ENCODE assay signal across 8 cellular contexts in the genomic region with DNA sequence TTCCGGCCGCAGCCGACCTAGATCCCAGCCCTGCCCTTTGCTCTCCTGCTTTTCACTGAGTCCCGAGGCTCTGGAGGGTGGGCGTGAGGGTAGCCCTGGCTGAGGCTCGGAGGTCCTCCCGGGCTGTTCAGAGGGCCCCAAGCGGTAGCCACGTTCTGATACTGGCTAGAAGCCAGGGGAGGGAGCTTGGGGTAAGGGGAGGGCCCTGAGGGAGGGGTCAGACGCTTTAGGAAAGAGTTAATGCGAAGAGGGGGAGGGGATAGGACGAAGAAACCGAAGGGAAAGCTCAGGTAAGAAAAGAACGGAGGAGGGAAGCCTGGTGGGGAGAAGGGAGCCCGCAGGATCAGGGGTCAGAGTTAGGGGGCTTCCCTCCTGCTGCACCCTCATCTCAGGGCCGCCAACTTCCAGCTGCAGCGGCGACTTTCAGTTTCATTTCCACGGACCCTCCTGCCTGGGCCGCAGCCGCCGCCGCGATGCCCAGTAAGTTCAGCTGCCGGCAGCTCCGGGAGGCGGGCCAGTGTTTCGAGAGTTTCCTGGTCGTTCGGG. TPM values are rescaled to one million over a fixed set of nuclear protein-coding genes. Genes with fewer than 3 reads are reported as not detected.
DNase-seq lines count a peak whose midpoint lies in the region; ATAC-seq and TF ChIP-seq lines count a peak whose summit lies in the region.

A gene with protein sequence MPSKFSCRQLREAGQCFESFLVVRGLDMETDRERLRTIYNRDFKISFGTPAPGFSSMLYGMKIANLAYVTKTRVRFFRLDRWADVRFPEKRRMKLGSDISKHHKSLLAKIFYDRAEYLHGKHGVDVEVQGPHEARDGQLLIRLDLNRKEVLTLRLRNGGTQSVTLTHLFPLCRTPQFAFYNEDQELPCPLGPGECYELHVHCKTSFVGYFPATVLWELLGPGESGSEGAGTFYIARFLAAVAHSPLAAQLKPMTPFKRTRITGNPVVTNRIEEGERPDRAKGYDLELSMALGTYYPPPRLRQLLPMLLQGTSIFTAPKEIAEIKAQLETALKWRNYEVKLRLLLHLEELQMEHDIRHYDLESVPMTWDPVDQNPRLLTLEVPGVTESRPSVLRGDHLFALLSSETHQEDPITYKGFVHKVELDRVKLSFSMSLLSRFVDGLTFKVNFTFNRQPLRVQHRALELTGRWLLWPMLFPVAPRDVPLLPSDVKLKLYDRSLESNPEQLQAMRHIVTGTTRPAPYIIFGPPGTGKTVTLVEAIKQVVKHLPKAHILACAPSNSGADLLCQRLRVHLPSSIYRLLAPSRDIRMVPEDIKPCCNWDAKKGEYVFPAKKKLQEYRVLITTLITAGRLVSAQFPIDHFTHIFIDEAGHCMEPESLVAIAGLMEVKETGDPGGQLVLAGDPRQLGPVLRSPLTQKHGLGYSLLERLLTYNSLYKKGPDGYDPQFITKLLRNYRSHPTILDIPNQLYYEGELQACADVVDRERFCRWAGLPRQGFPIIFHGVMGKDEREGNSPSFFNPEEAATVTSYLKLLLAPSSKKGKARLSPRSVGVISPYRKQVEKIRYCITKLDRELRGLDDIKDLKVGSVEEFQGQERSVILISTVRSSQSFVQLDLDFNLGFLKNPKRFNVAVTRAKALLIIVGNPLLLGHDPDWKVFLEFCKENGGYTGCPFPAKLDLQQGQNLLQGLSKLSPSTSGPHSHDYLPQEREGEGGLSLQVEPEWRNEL (plus strand): TSS at position 220 of the 546 bp plus-strand sequence. CDS start 254 bp downstream, at position 474.

- TF ChIP-seq CTCF in KMS-11 (conservative IDR thresholded peaks at IDR 0.05; ENCODE audit: low read depth, low read length) = no peak
- no peak for TF ChIP-seq CTCF in neutrophil (IDR thresholded peaks at IDR 0.05)
- TF ChIP-seq CTCF in testis (IDR thresholded peaks at IDR 0.05) = no peak

- no peaks in the 10 kb centered on the region for H3K36me3 ChIP-seq in KMS-11 (ENCODE audit: insufficient read depth)
- H3K36me3 ChIP-seq in SJCRH30 = peaks cover 12% of the 10 kb centered on the region; the same call in 1 of the 2 replicates
- peaks cover 37% of the 10 kb centered on the region for H3K36me3 ChIP-seq in neutrophil
- H3K36me3 ChIP-seq in testis (ENCODE audit: low read depth, missing control alignments) = no peaks in the 10 kb centered on the region

- ATAC-seq in GM21619 (IDR thresholded peaks at IDR 0.05; ENCODE audit: unreplicated experiment) = peak; percentile 59

- peak within 1 kb of the TSS; percentile 95 for H3K4me2 ChIP-seq in KMS-11

- H3K27ac ChIP-seq in KMS-11 (peak within 1 kb of the TSS; percentile 64), SJCRH30 (peak within 1 kb of the TSS; percentile 81), neutrophil (peak within 1 kb of the TSS; percentile 72), testis (peak within 1 kb of the TSS; percentile 96)

- H3K9me3 ChIP-seq in SJCRH30 (replicated peaks) (no peaks in the 10 kb centered on the region), neutrophil (no peaks in the 10 kb centered on the region), testis (no peaks in the 10 kb centered on the region)

- H2AFZ ChIP-seq in KMS-11 (ENCODE audit: low read depth) = peak within 1 kb of the TSS; percentile 67

- DNase-seq in D341Med (ENCODE audit: low spot score) (peak; percentile 52), SJCRH30 (peak; percentile 79 to 85), foreskin melanocyte (peak; percentile 44), testis (peak; percentile 67)
- peak; percentile 56 for DNase-seq in activated naive CD4-positive, alpha-beta T cell treated with Interleukin-2 at 50 U/mL for 16 hours

- H3K79me2 ChIP-seq in KMS-11 (ENCODE audit: insufficient read depth, low read depth) = no peaks in the 10 kb centered on the region

- WGBS in testis, 2 donors = 0 to 1% methylated on average over 16 to 30 of the region's 30 CpGs

- H3K9ac ChIP-seq in KMS-11 = peak within 1 kb of the TSS; percentile 85

- no peaks in the 10 kb centered on the region for H3K27me3 ChIP-seq in KMS-11 (ENCODE audit: insufficient read depth, low read depth)
- H3K27me3 ChIP-seq in SJCRH30 = no peaks in the 10 kb centered on the region
- H3K27me3 ChIP-seq in neutrophil = peaks cover 23% of the 10 kb centered on the region
- no peaks in the 10 kb centered on the region for H3K27me3 ChIP-seq in testis

- no peaks in the 10 kb centered on the region for H4K20me1 ChIP-seq in KMS-11 (ENCODE audit: insufficient read depth)

- H3K4me1 ChIP-seq in KMS-11 (ENCODE audit: low read depth, poor library complexity, severe bottlenecking) = peaks cover 20% of the 10 kb centered on the region
- no peaks in the 10 kb centered on the region; the same call in 1 of the 2 replicates for H3K4me1 ChIP-seq in SJCRH30
- H3K4me1 ChIP-seq in neutrophil (ENCODE audit: control insufficient read depth in 1 of 2, insufficient read depth in 1 of 2, low read depth in 1 of 2, low read length in 1 of 2) = peaks cover 18 to 21% of the 10 kb centered on the region in 2 experiments
- H3K4me1 ChIP-seq in testis = peaks cover 48% of the 10 kb centered on the region

- no peak within 1 kb of the TSS for H3K4me3 ChIP-seq in KMS-11 (IDR thresholded peaks at IDR 0.05; ENCODE audit: insufficient read depth, low read depth, low read length)
- H3K4me3 ChIP-seq in SJCRH30 = peak within 1 kb of the TSS; percentile 88
- H3K4me3 ChIP-seq in neutrophil (ENCODE audit: low read depth in 1 of 2, low read length in 1 of 2) = peak within 1 kb of the TSS; percentile 75 to 85
- H3K4me3 ChIP-seq in testis = peak within 1 kb of the TSS; percentile 87 to 89

- TF ChIP-seq POLR2A in testis (IDR thresholded peaks at IDR 0.05) = no peak

- intact Hi-C loops in testis (cut with DNase I; ENCODE audit: low total_unique reads) = no loop called here

RNA-seq across cellular contexts. Expression of the gene that starts here (rescaled TPM):
- 35.4 and 45.7 TPM in 2 replicates for total RNA-seq in SJCRH30 (2014; rRNA removed; shearing (Covaris generic))
- 100 to 1,000 TPM; 240 to 245 TPM for total RNA-seq in testis
- polyA plus RNA-seq in testis (ENCODE audit: insufficient read depth, low read depth, low replicate concordance) = 137 TPM
